16 cellular contexts compared by ENCODE assay signal in the genomic region with DNA sequence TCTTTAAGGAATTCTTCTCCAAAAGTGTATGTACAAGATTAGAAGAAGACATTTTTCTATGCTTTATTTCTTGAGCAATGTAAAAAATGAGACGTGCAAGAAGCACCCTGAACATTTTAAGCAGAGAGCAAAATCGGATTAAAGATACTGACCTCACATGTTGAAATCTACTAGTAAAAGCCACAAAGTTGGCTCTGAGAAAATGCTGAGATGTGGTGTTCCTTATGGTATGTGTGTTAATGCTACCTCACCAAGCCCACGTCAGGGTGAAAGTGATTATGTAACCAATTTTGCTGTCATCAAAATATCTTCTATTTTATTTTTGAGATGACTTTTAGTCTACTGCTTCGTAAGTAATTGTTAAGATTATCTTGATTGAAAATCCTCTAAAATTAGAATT. TPM values are rescaled to one million over a fixed set of nuclear protein-coding genes. Genes with fewer than 3 reads are reported as not detected.
DNase-seq lines count a peak whose midpoint lies in the region; ATAC-seq and TF ChIP-seq lines count a peak whose summit lies in the region.
"Had no signal": no experiment of that assay in that cellular context is flagged by ENCODE, and none has a peak within 500 bp of the region (broad histone marks: within the 10 kb centered on the region; RNA-seq: fewer than 3 reads in every experiment).

No MANE protein-coding gene starts in this region.

- peak overlapping the region; percentile 99 for H3K27ac Mint-ChIP-seq in activated naive CD8-positive, alpha-beta T cell
- no peak overlapping the region for H3K27ac Mint-ChIP-seq in activated naive CD8-positive, alpha-beta T cell treated with anti-CD3 and anti-CD28 coated beads, Interleukin-2, amount 50 U/mL, for 24 hours
- peak overlapping the region; percentile 67 for H3K27ac Mint-ChIP-seq in dendritic cell treated with granulocyte-macrophage colony-stimulating factor and Interleukin-4, amounts not matched to agents 40 ng/mL and 50 ng/mL, for 4 days
- H3K27ac Mint-ChIP-seq in type B pancreatic cell, result no peak overlapping the region

- peaks cover 78% of the 10 kb centered on the region for H3K4me1 Mint-ChIP-seq in activated naive CD8-positive, alpha-beta T cell (ENCODE audit: low read depth)
- H3K4me1 Mint-ChIP-seq in activated naive CD8-positive, alpha-beta T cell treated with anti-CD3 and anti-CD28 coated beads, Interleukin-2, amount 50 U/mL, for 24 hours, result peaks cover 86% of the 10 kb centered on the region
- H3K4me1 Mint-ChIP-seq in dendritic cell treated with granulocyte-macrophage colony-stimulating factor and Interleukin-4, amounts not matched to agents 40 ng/mL and 50 ng/mL, for 4 days (ENCODE audit: low read depth), result peaks cover 68% of the 10 kb centered on the region
- peaks cover 26% of the 10 kb centered on the region for H3K4me1 Mint-ChIP-seq in type B pancreatic cell (ENCODE audit: unreplicated experiment)

- peak overlapping the region; percentile 99 for H3K4me3 Mint-ChIP-seq in activated naive CD8-positive, alpha-beta T cell
- no peak overlapping the region for H3K4me3 Mint-ChIP-seq in activated naive CD8-positive, alpha-beta T cell treated with anti-CD3 and anti-CD28 coated beads, Interleukin-2, amount 50 U/mL, for 24 hours
- H3K4me3 Mint-ChIP-seq in dendritic cell treated with granulocyte-macrophage colony-stimulating factor and Interleukin-4, amounts not matched to agents 40 ng/mL and 50 ng/mL, for 4 days, result no peak overlapping the region
- H3K4me3 Mint-ChIP-seq in type B pancreatic cell, result no peak overlapping the region

- intact Hi-C loops in dendritic cell treated with granulocyte-macrophage colony-stimulating factor and Interleukin-4, amounts not matched to agents 40 ng/mL and 50 ng/mL, for 4 days (cut with micrococcal nuclease), result loop anchor here (10.0 kb wide), 1 partner anchor 455 kb away; no protein-coding TSS in a partner anchor

- H3K4me3 ChIP-seq in NB4 (ENCODE audit: low read depth, low read length), result no peak overlapping the region
- H3K4me3 ChIP-seq: BLaER1 treated with 17β-estradiol and CSF1 and Interleukin-3, amounts not matched to agents 10 nM and 100 nM; SJCRH30 had no signal

- TF ChIP-seq CTCF in NB4 (IDR thresholded peaks at IDR 0.05; ENCODE audit: low read depth, low read length) (no peak), type B pancreatic cell (conservative IDR thresholded peaks at IDR 0.05) (no peak)

- H3K36me3 Mint-ChIP-seq in activated naive CD8-positive, alpha-beta T cell, result peaks cover 50% of the 10 kb centered on the region
- H3K36me3 Mint-ChIP-seq in activated naive CD8-positive, alpha-beta T cell treated with anti-CD3 and anti-CD28 coated beads, Interleukin-2, amount 50 U/mL, for 24 hours (ENCODE audit: low read depth), result peaks cover 83% of the 10 kb centered on the region
- peaks cover 69% of the 10 kb centered on the region for H3K36me3 Mint-ChIP-seq in dendritic cell treated with granulocyte-macrophage colony-stimulating factor and Interleukin-4, amounts not matched to agents 40 ng/mL and 50 ng/mL, for 4 days (ENCODE audit: low read depth)
- peaks cover 22% of the 10 kb centered on the region for H3K36me3 Mint-ChIP-seq in type B pancreatic cell

- DNase-seq in activated naive CD8-positive, alpha-beta T cell treated with anti-CD3 and anti-CD28 coated beads, Interleukin-2, amount 50 U/mL, for 24 hours, result no peak
- DNase-seq in NB4 (ENCODE audit: low read depth), result peak; percentile 35
- no peak for DNase-seq in DMS 273 treated with DMSO at 0.1 percent for 48 hours (lab: John Stamatoyannopoulos, UW)
- DNase-seq in type B pancreatic cell (ENCODE audit: extremely low spot score, unreplicated experiment), result no peak
- DNase-seq: DND-41, KBM-7, NCI-H1417 treated with DMSO at 0.1 percent for 48 hours, NCI-H187 treated with DMSO at 0.1 percent for 48 hours, NCI-H226, NCI-H524 treated with DMSO at 0.1 percent for 48 hours, SJCRH30 had no signal

- H3K9me3 Mint-ChIP-seq in activated naive CD8-positive, alpha-beta T cell (ENCODE audit: low read depth), result no peaks in the 10 kb centered on the region
- H3K9me3 Mint-ChIP-seq in activated naive CD8-positive, alpha-beta T cell treated with anti-CD3 and anti-CD28 coated beads, Interleukin-2, amount 50 U/mL, for 24 hours, result no peaks in the 10 kb centered on the region
- H3K9me3 Mint-ChIP-seq in dendritic cell treated with granulocyte-macrophage colony-stimulating factor and Interleukin-4, amounts not matched to agents 40 ng/mL and 50 ng/mL, for 4 days, result no peaks in the 10 kb centered on the region
- H3K9me3 Mint-ChIP-seq in type B pancreatic cell, result no peaks in the 10 kb centered on the region

- no peak for ATAC-seq in activated naive CD8-positive, alpha-beta T cell treated with anti-CD3 and anti-CD28 coated beads, Interleukin-2, amount 50 U/mL, for 24 hours
- no peak for ATAC-seq in HG03025 (IDR thresholded peaks at IDR 0.05; ENCODE audit: low FRiP score, unreplicated experiment)

- TF ChIP-seq POLR2A in NB4 (IDR thresholded peaks at IDR 0.05; ENCODE audit: extremely low read depth, insufficient read length), result no peak

- H3K27me3 Mint-ChIP-seq in activated naive CD8-positive, alpha-beta T cell, result no peaks in the 10 kb centered on the region
- no peaks in the 10 kb centered on the region for H3K27me3 Mint-ChIP-seq in activated naive CD8-positive, alpha-beta T cell treated with anti-CD3 and anti-CD28 coated beads, Interleukin-2, amount 50 U/mL, for 24 hours
- H3K27me3 Mint-ChIP-seq in dendritic cell treated with granulocyte-macrophage colony-stimulating factor and Interleukin-4, amounts not matched to agents 40 ng/mL and 50 ng/mL, for 4 days, result peaks cover 1% of the 10 kb centered on the region
- H3K27me3 Mint-ChIP-seq in type B pancreatic cell, result peaks cover 43% of the 10 kb centered on the region

RNA-seq across cellular contexts. Expression of gene ADO, which starts 5.6 kb away (rescaled TPM):
- total RNA-seq in type B pancreatic cell (ENCODE audit: low replicate concordance), result 15.7 and 27.5 TPM in 2 replicates

RNA-seq across cellular contexts. Expression of gene EGR2, which starts 6.0 kb away (rescaled TPM):
- 17.6 and 26.7 TPM in 2 replicates for total RNA-seq in type B pancreatic cell (ENCODE audit: low replicate concordance)
- total RNA-seq: G401 had no signal

Comparison
In these comparisons a context has a peak if more than half of its experiments do, and no peak if none do; other contexts are left out.
1. H3K27ac Mint-ChIP-seq: peak in activated naive CD8-positive, alpha-beta T cell (single experiment) and dendritic cell treated with granulocyte-macrophage colony-stimulating factor and Interleukin-4, amounts not matched to agents 40 ng/mL and 50 ng/mL, for 4 days (single experiment); none in activated naive CD8-positive, alpha-beta T cell treated with anti-CD3 and anti-CD28 coated beads, Interleukin-2, amount 50 U/mL, for 24 hours (single experiment) and type B pancreatic cell (single experiment).